In genomic region chr10:56537984-56538383, GRCh38 we compare ENCODE assay signal across 10 cellular contexts.
DNase-seq lines count a peak whose midpoint lies in the region; ATAC-seq and TF ChIP-seq lines count a peak whose summit lies in the region.
"Had no signal": no experiment of that assay in that cellular context is flagged by ENCODE, and none has a peak within 500 bp of the region (broad histone marks: within the 10 kb centered on the region; RNA-seq: fewer than 3 reads in every experiment).

No MANE protein-coding gene starts in this region.

- H3K4me3 Mint-ChIP-seq in nephron progenitor cell: no peak overlapping the region

- TF ChIP-seq CTCF in epithelial cell of proximal tubule (conservative IDR thresholded peaks at IDR 0.05; ENCODE audit: low read depth, low read length) (no peak), nephron progenitor cell (IDR thresholded peaks at IDR 0.05) (no peak), gastrocnemius medialis (IDR thresholded peaks at IDR 0.05 in 4 of 5, conservative IDR thresholded peaks at IDR 0.05 in 1 of 5) (no peak)

- no peaks in the 10 kb centered on the region for H3K27me3 ChIP-seq in gastrocnemius medialis
- H3K27me3 ChIP-seq: heart left ventricle had no signal

- no peaks in the 10 kb centered on the region for H3K36me3 Mint-ChIP-seq in nephron progenitor cell (ENCODE audit: low read depth)

- H3K9me3 ChIP-seq in gastrocnemius medialis: no peaks in the 10 kb centered on the region
- H3K9me3 ChIP-seq: heart left ventricle had no signal

- peak; percentile 68 for DNase-seq in ELR (ENCODE audit: low read depth)
- peak; percentile 19 for DNase-seq in OCI-M1 (lab: John Stamatoyannopoulos, UW)
- DNase-seq in epithelial cell of proximal tubule (ENCODE audit: low read depth): peak; percentile 98
- DNase-seq in nephron progenitor cell: no peak
- no peak for DNase-seq in activated naive CD4-positive, alpha-beta T cell treated with anti-CD3 and anti-CD28 coated beads, Interleukin-2, amount 50 U/mL, for 16 hours
- no peak for DNase-seq in KBM-7
- no peak for DNase-seq in gastrocnemius medialis
- no peak for DNase-seq in nucleus accumbens (lab: John Stamatoyannopoulos, UW)
- DNase-seq: heart left ventricle had no signal

- H3K27me3 Mint-ChIP-seq in nephron progenitor cell (ENCODE audit: low read depth, poor library complexity): no peaks in the 10 kb centered on the region

- H3K27ac Mint-ChIP-seq in nephron progenitor cell: peak overlapping the region; percentile 39

- in situ Hi-C loops in KBM-7 (cut with MboI; ENCODE audit: low pct_unique_long_range_greater_than_20kb, low sequenced_read_pairs): no loop called here
- in situ Hi-C loops in gastrocnemius medialis (cut with MboI; ENCODE audit: low sequenced_read_pairs in 4 of 4): no loop called here

- peaks cover 5% of the 10 kb centered on the region for H3K4me1 Mint-ChIP-seq in nephron progenitor cell

- no peaks in the 10 kb centered on the region for H3K4me1 ChIP-seq in gastrocnemius medialis
- H3K4me1 ChIP-seq: heart left ventricle had no signal

- no peak overlapping the region for H3K27ac ChIP-seq in gastrocnemius medialis
- H3K27ac ChIP-seq: heart left ventricle, skin epidermis had no signal

- intact Hi-C loops in gastrocnemius medialis (cut with DNase I; ENCODE audit: low total_unique reads): no loop called here

- no peak for ATAC-seq in gastrocnemius medialis

- no peaks in the 10 kb centered on the region for H3K36me3 ChIP-seq in gastrocnemius medialis
- H3K36me3 ChIP-seq: heart left ventricle had no signal

- H3K4me3 ChIP-seq in epithelial cell of proximal tubule (ENCODE audit: low read depth, low read length) (no peak overlapping the region), gastrocnemius medialis (no peak overlapping the region)
- H3K4me3 ChIP-seq: heart left ventricle, skin epidermis had no signal

- no peak for TF ChIP-seq POLR2A in gastrocnemius medialis (IDR thresholded peaks at IDR 0.05)

- H3K9me3 Mint-ChIP-seq in nephron progenitor cell: no peaks in the 10 kb centered on the region

Comparison
In these comparisons a context has a peak if more than half of its experiments do, and no peak if none do; other contexts are left out.
1. DNase-seq: peak in ELR (single experiment), OCI-M1 (single experiment) and epithelial cell of proximal tubule (single experiment); none in nephron progenitor cell (single experiment), activated naive CD4-positive, alpha-beta T cell treated with anti-CD3 and anti-CD28 coated beads, Interleukin-2, amount 50 U/mL, for 16 hours (single experiment), KBM-7 (single experiment), gastrocnemius medialis (0 of 2) and nucleus accumbens (0 of 56).